ENCODE assay signal across 9 cellular contexts in genomic region chr4:73620115-73620792, GRCh38. TPM values are rescaled to one million over a fixed set of nuclear protein-coding genes. Genes with fewer than 3 reads are reported as not detected.
DNase-seq lines count a peak whose midpoint lies in the region; ATAC-seq lines count a peak whose summit lies in the region.
"Had no signal": no experiment of that assay in that cellular context is flagged by ENCODE, and none has a peak within 500 bp of the region (broad histone marks: within the 10 kb centered on the region; RNA-seq: fewer than 3 reads in every experiment).

Gene RASSF6, minus strand, starts transcription at chr4:73620436. Its CDS starts 8,641 bp downstream, at chr4:73611795.

- in situ Hi-C loops in T47D (cut with HindIII; ENCODE audit: low pct_unique_long_range_greater_than_20kb, low sequenced_read_pairs) = no loop called here

- DNase-seq in COR-L47 (lab: John Stamatoyannopoulos, UW) = peak; percentile 66
- peak; percentile 40 for DNase-seq in GM19238 (ENCODE audit: insufficient read length, low spot score)
- peak; percentile 94 for DNase-seq in NCI-H69 (lab: John Stamatoyannopoulos, UW)
- DNase-seq in T47D (ENCODE audit: low read depth in 1 of 2, low spot score in 1 of 2) = peak; percentile 12 to 49
- peak; percentile 87 for DNase-seq in mesenteric fat pad (ENCODE audit: low spot score)
- no peak for DNase-seq in SIG-M5 treated with dmso at 0.1 percent for 504 hours (lab: John Stamatoyannopoulos, UW; ENCODE audit: unreplicated experiment)
- DNase-seq in NK-92 (lab: John Stamatoyannopoulos, UW; ENCODE audit: unreplicated experiment) = no peak

- ATAC-seq in HG03159 (IDR thresholded peaks at IDR 0.05; ENCODE audit: unreplicated experiment) = peak; percentile 89

RNA-seq across cellular contexts. Expression of gene RASSF6, which starts in this region (rescaled TPM):
- not detected for total RNA-seq in mesenteric fat pad
- total RNA-seq: HT1080 had no signal

Comparison
In these comparisons a context has a peak if more than half of its experiments do, and no peak if none do; other contexts are left out.
1. Peak in DNase-seq in mesenteric fat pad; RNA of the gene not detected or under 1 TPM.
2. DNase-seq: peak in COR-L47 (single experiment), GM19238 (single experiment), NCI-H69 (single experiment) and T47D (2 of 2); none in SIG-M5 treated with dmso at 0.1 percent for 504 hours (single experiment) and NK-92 (single experiment).